16 cellular contexts compared by ENCODE assay signal in genomic region chr1:212377644-212378043, GRCh38. TPM values are rescaled to one million over a fixed set of nuclear protein-coding genes. Genes with fewer than 3 reads are reported as not detected.
DNase-seq lines count a peak whose midpoint lies in the region; ATAC-seq lines count a peak whose summit lies in the region.
"Had no signal": no experiment of that assay in that cellular context is flagged by ENCODE, and none has a peak within 500 bp of the region (broad histone marks: within the 10 kb centered on the region; RNA-seq: fewer than 3 reads in every experiment).

No MANE protein-coding gene starts in this region.

- H3K4me1 Mint-ChIP-seq in activated naive CD4-positive, alpha-beta T cell treated with anti-CD3 and anti-CD28 coated beads for 36 hours (ENCODE audit: low read depth): no peaks in the 10 kb centered on the region
- H3K4me1 Mint-ChIP-seq in effector memory CD8-positive, alpha-beta T cell (ENCODE audit: low read depth in 2 of 2): no peaks in the 10 kb centered on the region
- no peaks in the 10 kb centered on the region for H3K4me1 Mint-ChIP-seq in memory B cell
- peaks cover 6% of the 10 kb centered on the region for H3K4me1 Mint-ChIP-seq in stimulated activated effector memory CD8-positive, alpha-beta T cell treated with anti-CD3 and anti-CD28 coated beads, Interleukin-12 subunit alpha, Interleukin-12 subunit beta, amount 100 ng/mL, for 72 hours
- H3K4me1 Mint-ChIP-seq: B cell had no signal

- H3K27me3 Mint-ChIP-seq in activated naive CD4-positive, alpha-beta T cell treated with anti-CD3 and anti-CD28 coated beads for 36 hours (ENCODE audit: low read depth): no peaks in the 10 kb centered on the region
- no peaks in the 10 kb centered on the region for H3K27me3 Mint-ChIP-seq in effector memory CD8-positive, alpha-beta T cell
- no peaks in the 10 kb centered on the region for H3K27me3 Mint-ChIP-seq in memory B cell
- H3K27me3 Mint-ChIP-seq: B cell; CD4-positive, alpha-beta T cell had no signal

- peak overlapping the region; percentile 52 to 86 for H3K27ac Mint-ChIP-seq in activated naive CD4-positive, alpha-beta T cell treated with anti-CD3 and anti-CD28 coated beads, Interleukin-2, amount 50 U/mL, for 72 hours
- H3K27ac Mint-ChIP-seq in activated naive CD4-positive, alpha-beta T cell treated with anti-CD3 and anti-CD28 coated beads for 36 hours: no peak overlapping the region
- peak overlapping the region; percentile 60 to 79 for H3K27ac Mint-ChIP-seq in effector memory CD8-positive, alpha-beta T cell
- peak overlapping the region; percentile 35 for H3K27ac Mint-ChIP-seq in memory B cell
- H3K27ac Mint-ChIP-seq in stimulated activated effector memory CD8-positive, alpha-beta T cell treated with anti-CD3 and anti-CD28 coated beads, Interleukin-12 subunit alpha, Interleukin-12 subunit beta, amount 100 ng/mL, for 72 hours: peak overlapping the region; percentile 59
- H3K27ac Mint-ChIP-seq: B cell; CD4-positive, alpha-beta T cell had no signal

- H3K9me3 Mint-ChIP-seq in activated naive CD4-positive, alpha-beta T cell treated with anti-CD3 and anti-CD28 coated beads, Interleukin-2, amount 50 U/mL, for 72 hours: no peaks in the 10 kb centered on the region
- H3K9me3 Mint-ChIP-seq in activated naive CD4-positive, alpha-beta T cell treated with anti-CD3 and anti-CD28 coated beads for 36 hours: peaks cover 3% of the 10 kb centered on the region
- H3K9me3 Mint-ChIP-seq in effector memory CD8-positive, alpha-beta T cell: no peaks in the 10 kb centered on the region
- peaks cover 2% of the 10 kb centered on the region for H3K9me3 Mint-ChIP-seq in memory B cell
- no peaks in the 10 kb centered on the region for H3K9me3 Mint-ChIP-seq in stimulated activated effector memory CD8-positive, alpha-beta T cell treated with anti-CD3 and anti-CD28 coated beads, Interleukin-12 subunit alpha, Interleukin-12 subunit beta, amount 100 ng/mL, for 72 hours
- H3K9me3 Mint-ChIP-seq: CD4-positive, alpha-beta T cell; CD8-positive, alpha-beta T cell had no signal

- DNase-seq in activated naive CD4-positive, alpha-beta T cell treated with anti-CD3 and anti-CD28 coated beads, Interleukin-2, amount 50 U/mL, for 72 hours (ENCODE audit: low spot score in 2 of 2): no peak
- no peak for DNase-seq in activated naive CD4-positive, alpha-beta T cell treated with anti-CD3 and anti-CD28 coated beads for 36 hours
- DNase-seq in effector memory CD8-positive, alpha-beta T cell: no peak
- DNase-seq in memory B cell (ENCODE audit: low spot score in 2 of 2): no peak
- DNase-seq in stimulated activated effector memory CD8-positive, alpha-beta T cell treated with anti-CD3 and anti-CD28 coated beads, Interleukin-12 subunit alpha, Interleukin-12 subunit beta, amount 100 ng/mL, for 72 hours (ENCODE audit: low spot score in 2 of 2): no peak
- no peak for DNase-seq in cerebellar cortex (ENCODE audit: low spot score)
- no peak for DNase-seq in RKO (ENCODE audit: low spot score)
- no peak for DNase-seq in RPMI8226
- DNase-seq: AML-193; Calu3; CD4-positive, alpha-beta T cell; CD8-positive, alpha-beta T cell; COR-L47; DMS79 treated with DMSO at 0.1 percent for 48 hours; GF-D8 had no signal

- no peak for ATAC-seq in activated naive CD4-positive, alpha-beta T cell treated with anti-CD3 and anti-CD28 coated beads, Interleukin-2, amount 50 U/mL, for 72 hours
- ATAC-seq in effector memory CD8-positive, alpha-beta T cell (replicated peaks): no peak
- no peak for ATAC-seq in memory B cell (ENCODE audit: low read depth)
- no peak for ATAC-seq in stimulated activated effector memory CD8-positive, alpha-beta T cell treated with anti-CD3 and anti-CD28 coated beads, Interleukin-12 subunit alpha, Interleukin-12 subunit beta, amount 100 ng/mL, for 72 hours
- ATAC-seq: CD8-positive, alpha-beta T cell had no signal

- peaks cover 17 to 26% of the 10 kb centered on the region in 2 donors for H3K36me3 Mint-ChIP-seq in activated naive CD4-positive, alpha-beta T cell treated with anti-CD3 and anti-CD28 coated beads, Interleukin-2, amount 50 U/mL, for 72 hours
- H3K36me3 Mint-ChIP-seq in activated naive CD4-positive, alpha-beta T cell treated with anti-CD3 and anti-CD28 coated beads for 36 hours (ENCODE audit: low read depth): peaks cover 37% of the 10 kb centered on the region
- peaks cover 33% of the 10 kb centered on the region for H3K36me3 Mint-ChIP-seq in effector memory CD8-positive, alpha-beta T cell (ENCODE audit: insufficient read depth)
- H3K36me3 Mint-ChIP-seq in memory B cell: peaks cover 46% of the 10 kb centered on the region
- peaks cover 66% of the 10 kb centered on the region for H3K36me3 Mint-ChIP-seq in stimulated activated effector memory CD8-positive, alpha-beta T cell treated with anti-CD3 and anti-CD28 coated beads, Interleukin-12 subunit alpha, Interleukin-12 subunit beta, amount 100 ng/mL, for 72 hours

- CTCF ChIA-PET in activated naive CD4-positive, alpha-beta T cell treated with anti-CD3 and anti-CD28 coated beads for 36 hours (lab: Charles Lee): interaction anchor here (1.3 to 2.9 kb wide), 3 partner anchors 10 to 78 kb away, joined by 3 to 13 read pairs (median 13); no protein-coding TSS in a partner anchor

- intact Hi-C loops in activated naive CD4-positive, alpha-beta T cell treated with anti-CD3 and anti-CD28 coated beads for 36 hours (cut with micrococcal nuclease): no loop called here

- no peak overlapping the region for H3K4me3 Mint-ChIP-seq in activated naive CD4-positive, alpha-beta T cell treated with anti-CD3 and anti-CD28 coated beads for 36 hours
- H3K4me3 Mint-ChIP-seq in effector memory CD8-positive, alpha-beta T cell: no peak overlapping the region
- no peak overlapping the region for H3K4me3 Mint-ChIP-seq in memory B cell
- no peak overlapping the region for H3K4me3 Mint-ChIP-seq in stimulated activated effector memory CD8-positive, alpha-beta T cell treated with anti-CD3 and anti-CD28 coated beads, Interleukin-12 subunit alpha, Interleukin-12 subunit beta, amount 100 ng/mL, for 72 hours
- H3K4me3 Mint-ChIP-seq: B cell; CD4-positive, alpha-beta T cell; CD8-positive, alpha-beta T cell had no signal

RNA-seq across cellular contexts. Expression of gene PACC1, which starts 37.0 kb away (rescaled TPM):
- 10 to 100 TPM; 10.1 to 16.9 TPM for total RNA-seq in activated naive CD4-positive, alpha-beta T cell treated with anti-CD3 and anti-CD28 coated beads, Interleukin-2, amount 50 U/mL, for 72 hours
- 10 to 100 TPM in 1 of 2 experiments, 1 to 10 TPM in 1; 9.5 to 10.2 TPM for total RNA-seq in activated naive CD4-positive, alpha-beta T cell treated with anti-CD3 and anti-CD28 coated beads for 36 hours

RNA-seq across cellular contexts. Expression of gene NENF, which starts 55.1 kb away (rescaled TPM):
- 10 to 100 TPM; 34.9 to 35.7 TPM for total RNA-seq in activated naive CD4-positive, alpha-beta T cell treated with anti-CD3 and anti-CD28 coated beads, Interleukin-2, amount 50 U/mL, for 72 hours
- total RNA-seq in activated naive CD4-positive, alpha-beta T cell treated with anti-CD3 and anti-CD28 coated beads for 36 hours: 10 to 100 TPM; 27.0 to 30.9 TPM
